1 cellular context compared by ENCODE assay signal in genomic region chr1:92486251-92487077, GRCh38.
A peak's percentile ranks its signal among the peaks of the same experiment; 100 is the strongest.
TF ChIP-seq lines count a peak whose summit lies in the region.

GFI1 (minus strand) TSS chr1:92486925; CDS start chr1:92483487, 3,438 bp downstream.

TF ChIP-seq in HEK293, 187 proteins besides CTCF, POLR2A, EP300 and RAD21 (continued from another document and continues in another):
- no peak for TF ChIP-seq PRDM6 (tag by site-specific recombination; IDR thresholded peaks at IDR 0.05)
- no peak for TF ChIP-seq ZNF394 (tag by site-specific recombination; IDR thresholded peaks at IDR 0.05; ENCODE audit: borderline replicate concordance)
- TF ChIP-seq ZNF248 (tag by site-specific recombination; IDR thresholded peaks at IDR 0.05) = no peak
- TF ChIP-seq ZNF654 (tag by site-specific recombination; IDR thresholded peaks at IDR 0.05; ENCODE audit: low read depth) = no peak
- TF ChIP-seq ZNF10 (tag by site-specific recombination; IDR thresholded peaks at IDR 0.05) = peak; percentile 96
- TF ChIP-seq EGR2 (tag by site-specific recombination; IDR thresholded peaks at IDR 0.05; ENCODE audit: low read depth) = peak; percentile 32; the same call in 1 of the 2 replicates
- TF ChIP-seq ZNF223 (tag by site-specific recombination; IDR thresholded peaks at IDR 0.05) = no peak
- TF ChIP-seq ZSCAN4 (tag by site-specific recombination; IDR thresholded peaks at IDR 0.05) = no peak
- no peak for TF ChIP-seq ZNF18 (tag by site-specific recombination; IDR thresholded peaks at IDR 0.05)
- no peak for TF ChIP-seq ZNF707 (tag by site-specific recombination; IDR thresholded peaks at IDR 0.05)
- no peak for TF ChIP-seq ZNF521 (tag by site-specific recombination; IDR thresholded peaks at IDR 0.05)
- TF ChIP-seq ZNF473 (tag by site-specific recombination; IDR thresholded peaks at IDR 0.05) = no peak
- no peak for TF ChIP-seq ZNF391 (tag by site-specific recombination; IDR thresholded peaks at IDR 0.05; ENCODE audit: borderline replicate concordance, low read depth)
- TF ChIP-seq SCRT1 (tag by site-specific recombination; IDR thresholded peaks at IDR 0.05; ENCODE audit: borderline replicate concordance) = no peak
- TF ChIP-seq HOXD13 (CRISPR knock-in tag; IDR thresholded peaks at IDR 0.05; ENCODE audit: borderline replicate concordance) = no peak
- peak; percentile 65 for TF ChIP-seq ZXDB (tag by site-specific recombination; IDR thresholded peaks at IDR 0.05)
- no peak for TF ChIP-seq ZNF530 (tag by site-specific recombination; IDR thresholded peaks at IDR 0.05; ENCODE audit: low read depth)
- TF ChIP-seq HOXA7 (CRISPR knock-in tag; IDR thresholded peaks at IDR 0.05; ENCODE audit: borderline replicate concordance) = no peak
- no peak for TF ChIP-seq ZNF221 (tag by site-specific recombination; IDR thresholded peaks at IDR 0.05; ENCODE audit: borderline replicate concordance)
- no peak for TF ChIP-seq ZNF624 (tag by site-specific recombination; IDR thresholded peaks at IDR 0.05)
- TF ChIP-seq ZNF510 (tag by site-specific recombination; IDR thresholded peaks at IDR 0.05; ENCODE audit: insufficient replicate concordance) = no peak
- TF ChIP-seq ZEB2 (tag by site-specific recombination; IDR thresholded peaks at IDR 0.05) = peak; percentile 78
- TF ChIP-seq ZNF341 (tag by site-specific recombination; IDR thresholded peaks at IDR 0.05; ENCODE audit: low read depth) = no peak
- no peak for TF ChIP-seq ZNF747 (tag by site-specific recombination; IDR thresholded peaks at IDR 0.05)
- no peak for TF ChIP-seq SALL2 (tag by site-specific recombination; IDR thresholded peaks at IDR 0.05; ENCODE audit: borderline replicate concordance)
- TF ChIP-seq ZSCAN18 (tag by site-specific recombination; IDR thresholded peaks at IDR 0.05) = no peak
- TF ChIP-seq ZNF114 (tag by site-specific recombination; IDR thresholded peaks at IDR 0.05) = no peak
- TF ChIP-seq ZNF785 (tag by site-specific recombination; IDR thresholded peaks at IDR 0.05) = no peak
- no peak for TF ChIP-seq OSR2 (tag by site-specific recombination; IDR thresholded peaks at IDR 0.05)
- TF ChIP-seq GFI1B (tag by site-specific recombination; IDR thresholded peaks at IDR 0.05) = no peak
- TF ChIP-seq ZFP41 (tag by site-specific recombination; IDR thresholded peaks at IDR 0.05; ENCODE audit: borderline replicate concordance) = no peak
- TF ChIP-seq ZBTB11 (tag by site-specific recombination; conservative IDR thresholded peaks at IDR 0.05; ENCODE audit: low read depth) = peak; percentile 62
- TF ChIP-seq ZNF121 (tag by site-specific recombination; IDR thresholded peaks at IDR 0.05) = no peak
- no peak for TF ChIP-seq ELK4 (IDR thresholded peaks at IDR 0.05; ENCODE audit: borderline replicate concordance, low read depth, low read length)
- TF ChIP-seq ZNF266 (tag by site-specific recombination; IDR thresholded peaks at IDR 0.05; ENCODE audit: low read depth) = no peak
- peak; percentile 16; the same call in 1 of the 2 replicates for TF ChIP-seq INSM2 (tag by site-specific recombination; IDR thresholded peaks at IDR 0.05)
- no peak for TF ChIP-seq ZNF837 (tag by site-specific recombination; IDR thresholded peaks at IDR 0.05)
- TF ChIP-seq ZNF324 (tag by site-specific recombination; IDR thresholded peaks at IDR 0.05) = no peak
- no peak for TF ChIP-seq ZNF214 (tag by site-specific recombination; IDR thresholded peaks at IDR 0.05; ENCODE audit: borderline replicate concordance)
- peak; percentile 75 for TF ChIP-seq ZNF600 (tag by site-specific recombination; IDR thresholded peaks at IDR 0.05)
- no peak for TF ChIP-seq BCL11B (tag by site-specific recombination; IDR thresholded peaks at IDR 0.05; ENCODE audit: low read depth)
- TF ChIP-seq SETDB1 (IDR thresholded peaks at IDR 0.05; ENCODE audit: insufficient read length, low read length) = no peak
- TF ChIP-seq ZNF776 (tag by site-specific recombination; IDR thresholded peaks at IDR 0.05; ENCODE audit: borderline replicate concordance) = no peak
- TF ChIP-seq ZNF132 (tag by site-specific recombination; IDR thresholded peaks at IDR 0.05; ENCODE audit: borderline replicate concordance) = no peak
- 0 out of 2 replicates have a peak, but pooled peaks have one; percentile 6 for TF ChIP-seq ZNF768 (tag by site-specific recombination; IDR thresholded peaks at IDR 0.05)
- TF ChIP-seq FEZF1 (tag by site-specific recombination; IDR thresholded peaks at IDR 0.05) = 0 out of 2 replicates have a peak, but pooled peaks have one; percentile 22
- TF ChIP-seq GLIS2 (tag by site-specific recombination; IDR thresholded peaks at IDR 0.05) = peak; percentile 58
- TF ChIP-seq MYNN (tag by site-specific recombination; IDR thresholded peaks at IDR 0.05; ENCODE audit: borderline replicate concordance) = no peak; the same call in 1 of the 2 replicates
- no peak for TF ChIP-seq ZNF549 (tag by site-specific recombination; IDR thresholded peaks at IDR 0.05)
- no peak for TF ChIP-seq ZNF146 (tag by site-specific recombination; IDR thresholded peaks at IDR 0.05)
- TF ChIP-seq ZNF626 (tag by site-specific recombination; IDR thresholded peaks at IDR 0.05) = no peak
- TF ChIP-seq KLF16 (tag by site-specific recombination; IDR thresholded peaks at IDR 0.05) = no peak
- TF ChIP-seq ZNF76 (tag by site-specific recombination; IDR thresholded peaks at IDR 0.05; ENCODE audit: borderline replicate concordance, low read depth) = 0 out of 2 replicates have a peak, but pooled peaks have one; percentile 46
- no peak for TF ChIP-seq ZNF426 (tag by site-specific recombination; IDR thresholded peaks at IDR 0.05)
- no peak for TF ChIP-seq ZNF350 (tag by site-specific recombination; IDR thresholded peaks at IDR 0.05)
- no peak for TF ChIP-seq ZNF2 (tag by site-specific recombination; IDR thresholded peaks at IDR 0.05)
- TF ChIP-seq ZNF157 (tag by site-specific recombination; IDR thresholded peaks at IDR 0.05) = no peak
- TF ChIP-seq IKZF3 (tag by site-specific recombination; IDR thresholded peaks at IDR 0.05) = no peak
- TF ChIP-seq ZNF19 (tag by site-specific recombination; IDR thresholded peaks at IDR 0.05; ENCODE audit: low read depth) = no peak
- TF ChIP-seq ZNF529 (tag by site-specific recombination; IDR thresholded peaks at IDR 0.05; ENCODE audit: insufficient replicate concordance) = no peak
- TF ChIP-seq ZNF23 (tag by site-specific recombination; IDR thresholded peaks at IDR 0.05; ENCODE audit: borderline replicate concordance) = no peak
- TF ChIP-seq ZNF830 (tag by site-specific recombination; IDR thresholded peaks at IDR 0.05; ENCODE audit: low read depth) = no peak
